In the genomic region with DNA sequence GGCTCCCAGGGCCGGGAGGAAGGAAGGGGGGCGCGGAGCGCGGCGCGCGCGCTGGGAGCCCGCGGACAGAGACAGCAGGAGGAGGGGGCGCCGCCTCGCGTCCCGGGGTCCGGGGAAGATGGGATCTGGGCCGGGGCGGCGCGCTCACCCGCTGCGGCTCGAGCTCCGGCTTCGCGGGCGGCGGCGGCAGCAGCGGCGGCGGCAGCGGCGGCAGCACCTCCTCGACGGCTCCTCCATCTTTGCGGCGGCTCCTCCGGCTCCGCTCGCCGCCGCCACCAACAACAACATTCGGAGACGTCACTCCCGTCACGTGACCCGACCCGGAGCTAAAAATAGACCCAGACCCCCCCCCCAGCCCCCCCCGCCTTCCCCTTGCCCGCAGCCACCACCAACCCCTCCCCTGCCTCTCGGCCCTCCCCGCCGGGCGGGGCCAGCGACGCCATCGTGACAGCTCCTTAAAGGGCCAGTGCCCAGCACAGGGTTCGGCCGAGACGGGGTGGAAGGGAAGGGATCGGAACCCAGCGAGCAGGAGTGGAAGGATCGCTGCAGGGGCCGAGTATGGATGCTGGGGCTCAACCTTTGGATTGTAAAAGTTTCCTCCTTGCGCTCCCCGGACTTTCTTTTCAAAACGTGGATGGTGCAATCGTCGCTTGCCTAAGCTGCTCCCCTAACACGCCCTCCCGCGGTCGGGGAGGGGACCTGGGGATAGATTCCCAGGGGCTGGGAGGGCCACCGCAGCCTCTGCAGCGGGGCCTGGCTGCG, we compare ENCODE assay signal across 1 cellular context.
A peak's percentile ranks its signal among the peaks of the same experiment; 100 is the strongest.
TF ChIP-seq lines count a peak whose summit lies in the region.

TSS of gene HDAC5 (minus strand) at position 286 of the 762 bp plus-strand sequence. CDS start 6,126 bp downstream, outside the sequence.

TF ChIP-seq in HepG2, 621 proteins besides CTCF, POLR2A, EP300 and RAD21 (continued from another document and continues in another):
- TF ChIP-seq, protein P1, sequence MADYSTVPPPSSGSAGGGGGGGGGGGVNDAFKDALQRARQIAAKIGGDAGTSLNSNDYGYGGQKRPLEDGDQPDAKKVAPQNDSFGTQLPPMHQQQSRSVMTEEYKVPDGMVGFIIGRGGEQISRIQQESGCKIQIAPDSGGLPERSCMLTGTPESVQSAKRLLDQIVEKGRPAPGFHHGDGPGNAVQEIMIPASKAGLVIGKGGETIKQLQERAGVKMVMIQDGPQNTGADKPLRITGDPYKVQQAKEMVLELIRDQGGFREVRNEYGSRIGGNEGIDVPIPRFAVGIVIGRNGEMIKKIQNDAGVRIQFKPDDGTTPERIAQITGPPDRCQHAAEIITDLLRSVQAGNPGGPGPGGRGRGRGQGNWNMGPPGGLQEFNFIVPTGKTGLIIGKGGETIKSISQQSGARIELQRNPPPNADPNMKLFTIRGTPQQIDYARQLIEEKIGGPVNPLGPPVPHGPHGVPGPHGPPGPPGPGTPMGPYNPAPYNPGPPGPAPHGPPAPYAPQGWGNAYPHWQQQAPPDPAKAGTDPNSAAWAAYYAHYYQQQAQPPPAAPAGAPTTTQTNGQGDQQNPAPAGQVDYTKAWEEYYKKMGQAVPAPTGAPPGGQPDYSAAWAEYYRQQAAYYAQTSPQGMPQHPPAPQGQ (CRISPR knock-in tag; IDR thresholded peaks at IDR 0.05; ENCODE audit: borderline replicate concordance): no peak; the same call in 1 of the 2 replicates
- TF ChIP-seq MEF2D (CRISPR knock-in tag; IDR thresholded peaks at IDR 0.05): peak; percentile 100
- TF ChIP-seq, protein P2, sequence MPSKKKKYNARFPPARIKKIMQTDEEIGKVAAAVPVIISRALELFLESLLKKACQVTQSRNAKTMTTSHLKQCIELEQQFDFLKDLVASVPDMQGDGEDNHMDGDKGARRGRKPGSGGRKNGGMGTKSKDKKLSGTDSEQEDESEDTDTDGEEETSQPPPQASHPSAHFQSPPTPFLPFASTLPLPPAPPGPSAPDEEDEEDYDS (CRISPR knock-in tag; IDR thresholded peaks at IDR 0.05): peak; percentile 96
- TF ChIP-seq ZNF350 (CRISPR knock-in tag; IDR thresholded peaks at IDR 0.05; ENCODE audit: borderline replicate concordance, low read depth): peak; percentile 88
- TF ChIP-seq AKAP8 (CRISPR knock-in tag; IDR thresholded peaks at IDR 0.05): no peak
- no peak for TF ChIP-seq WIZ (CRISPR knock-in tag; IDR thresholded peaks at IDR 0.05)
- no peak for TF ChIP-seq ZSCAN12 (CRISPR knock-in tag; IDR thresholded peaks at IDR 0.05)
- TF ChIP-seq ZNF552 (CRISPR knock-in tag; IDR thresholded peaks at IDR 0.05; ENCODE audit: borderline replicate concordance): no peak
- no peak; the same call in 1 of the 2 replicates for TF ChIP-seq SMAD1 (CRISPR knock-in tag; IDR thresholded peaks at IDR 0.05; ENCODE audit: borderline replicate concordance, low read depth)
- TF ChIP-seq MIXL1 (CRISPR knock-in tag; IDR thresholded peaks at IDR 0.05): peak; percentile 43; the same call in 1 of the 2 replicates
- TF ChIP-seq, protein P3, sequence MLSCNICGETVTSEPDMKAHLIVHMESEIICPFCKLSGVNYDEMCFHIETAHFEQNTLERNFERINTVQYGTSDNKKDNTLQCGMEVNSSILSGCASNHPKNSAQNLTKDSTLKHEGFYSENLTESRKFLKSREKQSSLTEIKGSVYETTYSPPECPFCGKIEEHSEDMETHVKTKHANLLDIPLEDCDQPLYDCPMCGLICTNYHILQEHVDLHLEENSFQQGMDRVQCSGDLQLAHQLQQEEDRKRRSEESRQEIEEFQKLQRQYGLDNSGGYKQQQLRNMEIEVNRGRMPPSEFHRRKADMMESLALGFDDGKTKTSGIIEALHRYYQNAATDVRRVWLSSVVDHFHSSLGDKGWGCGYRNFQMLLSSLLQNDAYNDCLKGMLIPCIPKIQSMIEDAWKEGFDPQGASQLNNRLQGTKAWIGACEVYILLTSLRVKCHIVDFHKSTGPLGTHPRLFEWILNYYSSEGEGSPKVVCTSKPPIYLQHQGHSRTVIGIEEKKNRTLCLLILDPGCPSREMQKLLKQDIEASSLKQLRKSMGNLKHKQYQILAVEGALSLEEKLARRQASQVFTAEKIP (CRISPR knock-in tag; IDR thresholded peaks at IDR 0.05; ENCODE audit: borderline replicate concordance): no peak
- TF ChIP-seq, protein P4, sequence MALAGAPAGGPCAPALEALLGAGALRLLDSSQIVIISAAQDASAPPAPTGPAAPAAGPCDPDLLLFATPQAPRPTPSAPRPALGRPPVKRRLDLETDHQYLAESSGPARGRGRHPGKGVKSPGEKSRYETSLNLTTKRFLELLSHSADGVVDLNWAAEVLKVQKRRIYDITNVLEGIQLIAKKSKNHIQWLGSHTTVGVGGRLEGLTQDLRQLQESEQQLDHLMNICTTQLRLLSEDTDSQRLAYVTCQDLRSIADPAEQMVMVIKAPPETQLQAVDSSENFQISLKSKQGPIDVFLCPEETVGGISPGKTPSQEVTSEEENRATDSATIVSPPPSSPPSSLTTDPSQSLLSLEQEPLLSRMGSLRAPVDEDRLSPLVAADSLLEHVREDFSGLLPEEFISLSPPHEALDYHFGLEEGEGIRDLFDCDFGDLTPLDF (CRISPR knock-in tag; IDR thresholded peaks at IDR 0.05): no peak
- TF ChIP-seq ZNF556 (CRISPR knock-in tag; IDR thresholded peaks at IDR 0.05; ENCODE audit: borderline replicate concordance): peak; percentile 76; the same call in 1 of the 2 replicates
- peak; percentile 80; the same call in 1 of the 2 replicates for TF ChIP-seq ZNF543 (CRISPR knock-in tag; IDR thresholded peaks at IDR 0.05)
- peak; percentile 79; the same call in 1 of the 2 replicates for TF ChIP-seq ZFP36L1 (CRISPR knock-in tag; IDR thresholded peaks at IDR 0.05)
- TF ChIP-seq ZNF777 (CRISPR knock-in tag; IDR thresholded peaks at IDR 0.05): peak; percentile 89
- TF ChIP-seq ZNF557 (CRISPR knock-in tag; IDR thresholded peaks at IDR 0.05): no peak
- peak; percentile 11; the same call in 1 of the 2 replicates for TF ChIP-seq ZNF441 (CRISPR knock-in tag; IDR thresholded peaks at IDR 0.05; ENCODE audit: borderline replicate concordance)
- TF ChIP-seq MYC (CRISPR knock-in tag; IDR thresholded peaks at IDR 0.05; ENCODE audit: borderline replicate concordance): peak; percentile 69; the same call in 1 of the 2 replicates
- no peak for TF ChIP-seq SP2 (CRISPR knock-in tag; IDR thresholded peaks at IDR 0.05)
- no peak; the same call in 1 of the 2 replicates for TF ChIP-seq ETV5 (CRISPR knock-in tag; IDR thresholded peaks at IDR 0.05; ENCODE audit: borderline replicate concordance)
- 0 out of 2 replicates have a peak, but pooled peaks have one; percentile 79 for TF ChIP-seq ZFP82 (CRISPR knock-in tag; IDR thresholded peaks at IDR 0.05; ENCODE audit: borderline replicate concordance)
- 0 out of 2 replicates have a peak, but pooled peaks have one; percentile 76 for TF ChIP-seq PCBP1 (IDR thresholded peaks at IDR 0.05; ENCODE audit: borderline replicate concordance, low read depth, low read length)
- TF ChIP-seq IRF1 (CRISPR knock-in tag; IDR thresholded peaks at IDR 0.05; ENCODE audit: low read depth): peak; percentile 46; the same call in 1 of the 2 replicates
- peak; percentile 82; the same call in 1 of the 2 replicates for TF ChIP-seq ZNF790 (CRISPR knock-in tag; IDR thresholded peaks at IDR 0.05; ENCODE audit: borderline replicate concordance)
- no peak for TF ChIP-seq RBM39 (IDR thresholded peaks at IDR 0.05; ENCODE audit: low read depth, low read length, poor library complexity, severe bottlenecking)
- no peak for TF ChIP-seq SRSF9 (IDR thresholded peaks at IDR 0.05; ENCODE audit: borderline replicate concordance, insufficient read depth, low read depth, low read length, poor library complexity, severe bottlenecking)
- TF ChIP-seq NCOA2 (CRISPR knock-in tag; IDR thresholded peaks at IDR 0.05): peak; percentile 24; the same call in 1 of the 2 replicates
- TF ChIP-seq ZNF713 (CRISPR knock-in tag; IDR thresholded peaks at IDR 0.05): no peak
- TF ChIP-seq ZNF724P (CRISPR knock-in tag; IDR thresholded peaks at IDR 0.05; ENCODE audit: borderline replicate concordance): peak; percentile 51; the same call in 1 of the 2 replicates
- TF ChIP-seq PHB2 (IDR thresholded peaks at IDR 0.05; ENCODE audit: partially characterized antibody): no peak
- peak; percentile 46; the same call in 1 of the 2 replicates for TF ChIP-seq KAT8 (CRISPR knock-in tag; IDR thresholded peaks at IDR 0.05)
- peak; percentile 62 for TF ChIP-seq REPIN1 (CRISPR knock-in tag; IDR thresholded peaks at IDR 0.05; ENCODE audit: borderline replicate concordance, low read depth)
- peak; percentile 81 for TF ChIP-seq ASH2L (IDR thresholded peaks at IDR 0.05; ENCODE audit: insufficient read length, low read depth, low read length)
- TF ChIP-seq MLX (CRISPR knock-in tag; IDR thresholded peaks at IDR 0.05): no peak
- TF ChIP-seq, protein P5, sequence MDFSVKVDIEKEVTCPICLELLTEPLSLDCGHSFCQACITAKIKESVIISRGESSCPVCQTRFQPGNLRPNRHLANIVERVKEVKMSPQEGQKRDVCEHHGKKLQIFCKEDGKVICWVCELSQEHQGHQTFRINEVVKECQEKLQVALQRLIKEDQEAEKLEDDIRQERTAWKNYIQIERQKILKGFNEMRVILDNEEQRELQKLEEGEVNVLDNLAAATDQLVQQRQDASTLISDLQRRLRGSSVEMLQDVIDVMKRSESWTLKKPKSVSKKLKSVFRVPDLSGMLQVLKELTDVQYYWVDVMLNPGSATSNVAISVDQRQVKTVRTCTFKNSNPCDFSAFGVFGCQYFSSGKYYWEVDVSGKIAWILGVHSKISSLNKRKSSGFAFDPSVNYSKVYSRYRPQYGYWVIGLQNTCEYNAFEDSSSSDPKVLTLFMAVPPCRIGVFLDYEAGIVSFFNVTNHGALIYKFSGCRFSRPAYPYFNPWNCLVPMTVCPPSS (IDR thresholded peaks at IDR 0.05): no peak
- peak; percentile 62; the same call in 1 of the 2 replicates for TF ChIP-seq ELF1 (CRISPR knock-in tag; IDR thresholded peaks at IDR 0.05)
- peak; percentile 76; the same call in 1 of the 2 replicates for TF ChIP-seq HDAC2 (CRISPR knock-in tag; IDR thresholded peaks at IDR 0.05)
- TF ChIP-seq ZBTB10 (CRISPR knock-in tag; IDR thresholded peaks at IDR 0.05; ENCODE audit: borderline replicate concordance): no peak
- no peak for TF ChIP-seq MXD4 (CRISPR knock-in tag; IDR thresholded peaks at IDR 0.05)
- TF ChIP-seq ZNF629 (CRISPR knock-in tag; conservative IDR thresholded peaks at IDR 0.05): no peak; the same call in 1 of the 2 replicates
- TF ChIP-seq ZNF512B (CRISPR knock-in tag; IDR thresholded peaks at IDR 0.05; ENCODE audit: borderline replicate concordance): no peak; the same call in 1 of the 2 replicates
- TF ChIP-seq ZSCAN31 (CRISPR knock-in tag; IDR thresholded peaks at IDR 0.05; ENCODE audit: low read depth): peak; percentile 77
- TF ChIP-seq SMAD9 (CRISPR knock-in tag; IDR thresholded peaks at IDR 0.05): 0 out of 2 replicates have a peak, but pooled peaks have one; percentile 27
- TF ChIP-seq SCMH1 (CRISPR knock-in tag; IDR thresholded peaks at IDR 0.05; ENCODE audit: borderline replicate concordance): no peak
- TF ChIP-seq PPARG (CRISPR knock-in tag; conservative IDR thresholded peaks at IDR 0.05): 0 out of 2 replicates have a peak, but pooled peaks have one; percentile 41
- no peak for TF ChIP-seq ZNF589 (CRISPR knock-in tag; conservative IDR thresholded peaks at IDR 0.05)
